In the genomic region with DNA sequence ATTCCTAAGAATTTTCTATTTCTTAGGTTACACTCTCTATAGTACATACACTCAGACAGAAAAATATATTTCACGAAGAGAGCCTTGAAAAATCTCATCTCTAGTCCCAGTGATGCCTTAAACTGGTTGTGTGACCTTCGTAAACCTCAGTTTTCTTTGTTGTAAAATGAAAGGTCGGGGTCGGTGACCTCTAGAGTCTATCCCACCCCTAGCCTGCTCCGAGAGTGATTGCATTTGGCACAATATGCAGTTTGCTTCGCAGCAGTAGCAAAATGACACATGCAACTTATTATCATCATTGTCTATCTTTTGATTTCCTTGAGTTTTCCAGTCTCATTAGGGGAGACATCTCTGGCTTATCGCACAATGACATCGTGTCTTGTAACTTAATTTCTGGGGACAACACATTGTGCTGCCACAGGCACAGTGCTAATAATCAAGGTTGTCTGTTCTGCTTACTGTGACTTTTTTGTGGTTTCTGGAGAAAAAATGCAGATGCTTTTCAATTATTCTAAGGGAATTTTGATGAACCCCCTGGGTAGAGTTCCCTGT, we compare ENCODE assay signal across 31 cellular contexts.
"Had no signal": no experiment of that assay in that cellular context is flagged by ENCODE, and none has a peak within 500 bp of the region (broad histone marks: within the 10 kb centered on the region; RNA-seq: fewer than 3 reads in every experiment).

No MANE protein-coding gene starts in this region.

- ATAC-seq: activated CD4-positive, alpha-beta T cell treated with anti-CD3 and anti-CD28 coated beads for 36 hours; activated CD8-positive, alpha-beta memory T cell treated with anti-CD3 and anti-CD28 coated beads, Interleukin-2, amount 10 ng/mL, durations not matched to agents 7 days and 5 days; activated CD8-positive, alpha-beta T cell treated with anti-CD3 and anti-CD28 coated beads, Interleukin-2, amount 10 ng/mL, durations not matched to agents 7 days and 5 days; foreskin keratinocyte; natural killer cell; pancreas; psoas muscle; stimulated activated memory B cell treated with anti-CD40 and anti-IgM and Interleukin-4, amounts not matched to agents 10 μg/mL and 1 μg/mL and 100 μg/mL, for 72 hours; stimulated activated naive CD8-positive, alpha-beta T cell treated with anti-CD3 and anti-CD28 coated beads, Interleukin-15, amount 100 ng/mL, for 72 hours; T-cell had no signal

- DNase-seq: activated CD4-positive, alpha-beta T cell treated with anti-CD3 and anti-CD28 coated beads for 36 hours; activated CD4-positive, CD25-positive, alpha-beta regulatory T cell; activated CD8-positive, alpha-beta memory T cell treated with anti-CD3 and anti-CD28 coated beads, Interleukin-2, amount 10 ng/mL, durations not matched to agents 7 days and 5 days; activated CD8-positive, alpha-beta T cell treated with anti-CD3 and anti-CD28 coated beads, Interleukin-2, amount 10 ng/mL, durations not matched to agents 7 days and 5 days; activated effector memory CD4-positive, alpha-beta T cell treated with Interleukin-2 at 50 U/mL for 16 hours; activated naive CD4-positive, alpha-beta T cell treated with Interleukin-2 at 50 U/mL for 16 hours; activated naive CD8-positive, alpha-beta T cell treated with anti-CD3 and anti-CD28 coated beads, Interleukin-2, amount 10 ng/mL, durations not matched to agents 7 days and 5 days; brain microvascular endothelial cell; dorsolateral prefrontal cortex; foreskin keratinocyte; left ventricle myocardium inferior; natural killer cell; nucleus accumbens; pancreas; psoas muscle; stimulated activated CD4-positive, alpha-beta T cell treated with anti-CD3 and anti-CD28 coated beads, Interleukin-1b, Interleukin-23, amount 100 ng/mL, for 48 hours; stimulated activated CD4-positive, alpha-beta T cell treated with anti-CD3 and anti-CD28 coated beads, Interleukin-4, amount 100 ng/mL, for 4 hours; stimulated activated CD8-positive, alpha-beta memory T cell treated with anti-CD3 and anti-CD28 coated beads, Interleukin-4, amount 100 ng/mL, for 48 hours; stimulated activated naive CD8-positive, alpha-beta T cell treated with anti-CD3 and anti-CD28 coated beads, Interleukin-15, amount 100 ng/mL, for 72 hours; substantia nigra; T-cell; upper lobe of left lung had no signal

- H3K4me1 ChIP-seq: esophagus muscularis mucosa, foreskin keratinocyte, left ventricle myocardium inferior, pancreas, psoas muscle, right atrium auricular region, upper lobe of left lung, vagina had no signal

- H3K36me3 Mint-ChIP-seq: activated naive CD8-positive, alpha-beta T cell treated with anti-CD3 and anti-CD28 coated beads, Interleukin-2, amount 10 ng/mL, durations not matched to agents 7 days and 5 days; natural killer cell had no signal

- H3K4me3 ChIP-seq: coronary artery, dorsolateral prefrontal cortex, esophagus muscularis mucosa, left ventricle myocardium inferior, lung, pancreas, psoas muscle, right atrium auricular region, smooth muscle cell, upper lobe of left lung, vagina had no signal

- H3K9me3 Mint-ChIP-seq: activated naive CD8-positive, alpha-beta T cell treated with anti-CD3 and anti-CD28 coated beads, Interleukin-2, amount 10 ng/mL, durations not matched to agents 7 days and 5 days; natural killer cell; stimulated activated memory B cell treated with anti-CD40 and anti-IgM and Interleukin-4, amounts not matched to agents 10 μg/mL and 1 μg/mL and 100 μg/mL, for 72 hours; stimulated activated naive CD8-positive, alpha-beta T cell treated with anti-CD3 and anti-CD28 coated beads, Interleukin-15, amount 100 ng/mL, for 72 hours; T-cell; T-helper 2 cell treated with Interferon-gamma antibody and Interleukin-4, amounts not matched to agents 5 μg/mL and 100 μg/mL, for 36 hours had no signal

- H3K36me3 ChIP-seq: brain microvascular endothelial cell, pancreas, right atrium auricular region, upper lobe of left lung, vagina had no signal

- H3K4me3 Mint-ChIP-seq: activated CD4-positive, alpha-beta T cell treated with anti-CD3 and anti-CD28 coated beads for 36 hours; activated CD8-positive, alpha-beta memory T cell treated with anti-CD3 and anti-CD28 coated beads, Interleukin-2, amount 10 ng/mL, durations not matched to agents 7 days and 5 days; activated CD8-positive, alpha-beta T cell treated with anti-CD3 and anti-CD28 coated beads, Interleukin-2, amount 10 ng/mL, durations not matched to agents 7 days and 5 days; activated naive CD8-positive, alpha-beta T cell treated with anti-CD3 and anti-CD28 coated beads, Interleukin-2, amount 10 ng/mL, durations not matched to agents 7 days and 5 days; natural killer cell; stimulated activated memory B cell treated with anti-CD40 and anti-IgM and Interleukin-4, amounts not matched to agents 10 μg/mL and 1 μg/mL and 100 μg/mL, for 72 hours; stimulated activated naive CD8-positive, alpha-beta T cell treated with anti-CD3 and anti-CD28 coated beads, Interleukin-15, amount 100 ng/mL, for 72 hours; T-cell; T-helper 2 cell treated with Interferon-gamma antibody and Interleukin-4, amounts not matched to agents 5 μg/mL and 100 μg/mL, for 36 hours had no signal

- H3K27ac Mint-ChIP-seq: activated CD4-positive, alpha-beta T cell treated with anti-CD3 and anti-CD28 coated beads for 36 hours; activated CD8-positive, alpha-beta memory T cell treated with anti-CD3 and anti-CD28 coated beads, Interleukin-2, amount 10 ng/mL, durations not matched to agents 7 days and 5 days; activated CD8-positive, alpha-beta T cell treated with anti-CD3 and anti-CD28 coated beads, Interleukin-2, amount 10 ng/mL, durations not matched to agents 7 days and 5 days; activated naive CD8-positive, alpha-beta T cell treated with anti-CD3 and anti-CD28 coated beads, Interleukin-2, amount 10 ng/mL, durations not matched to agents 7 days and 5 days; natural killer cell; stimulated activated memory B cell treated with anti-CD40 and anti-IgM and Interleukin-4, amounts not matched to agents 10 μg/mL and 1 μg/mL and 100 μg/mL, for 72 hours; T-cell; T-helper 2 cell treated with Interferon-gamma antibody and Interleukin-4, amounts not matched to agents 5 μg/mL and 100 μg/mL, for 36 hours had no signal

- H3K27me3 ChIP-seq: brain microvascular endothelial cell, dorsolateral prefrontal cortex, esophagus muscularis mucosa, foreskin keratinocyte, pancreas, right atrium auricular region, upper lobe of left lung, vagina had no signal

- FAIRE-seq: astrocyte, pancreas had no signal

- H3K27ac ChIP-seq: brain microvascular endothelial cell, coronary artery, dorsolateral prefrontal cortex, esophagus muscularis mucosa, foreskin keratinocyte, left ventricle myocardium inferior, pancreas, psoas muscle, right atrium auricular region, upper lobe of left lung, vagina had no signal

- H3K9me3 ChIP-seq: esophagus muscularis mucosa, left ventricle myocardium inferior, pancreas, psoas muscle, right atrium auricular region, upper lobe of left lung, vagina had no signal

- H3K4me1 Mint-ChIP-seq: stimulated activated memory B cell treated with anti-CD40 and anti-IgM and Interleukin-4, amounts not matched to agents 10 μg/mL and 1 μg/mL and 100 μg/mL, for 72 hours had no signal

- H3K27me3 Mint-ChIP-seq: activated CD4-positive, alpha-beta T cell treated with anti-CD3 and anti-CD28 coated beads for 36 hours; activated CD8-positive, alpha-beta memory T cell treated with anti-CD3 and anti-CD28 coated beads, Interleukin-2, amount 10 ng/mL, durations not matched to agents 7 days and 5 days; activated naive CD8-positive, alpha-beta T cell treated with anti-CD3 and anti-CD28 coated beads, Interleukin-2, amount 10 ng/mL, durations not matched to agents 7 days and 5 days; stimulated activated memory B cell treated with anti-CD40 and anti-IgM and Interleukin-4, amounts not matched to agents 10 μg/mL and 1 μg/mL and 100 μg/mL, for 72 hours; stimulated activated naive CD8-positive, alpha-beta T cell treated with anti-CD3 and anti-CD28 coated beads, Interleukin-15, amount 100 ng/mL, for 72 hours; T-cell had no signal
